Comparison of ENCODE assay signal across 21 cellular contexts in the genomic region with DNA sequence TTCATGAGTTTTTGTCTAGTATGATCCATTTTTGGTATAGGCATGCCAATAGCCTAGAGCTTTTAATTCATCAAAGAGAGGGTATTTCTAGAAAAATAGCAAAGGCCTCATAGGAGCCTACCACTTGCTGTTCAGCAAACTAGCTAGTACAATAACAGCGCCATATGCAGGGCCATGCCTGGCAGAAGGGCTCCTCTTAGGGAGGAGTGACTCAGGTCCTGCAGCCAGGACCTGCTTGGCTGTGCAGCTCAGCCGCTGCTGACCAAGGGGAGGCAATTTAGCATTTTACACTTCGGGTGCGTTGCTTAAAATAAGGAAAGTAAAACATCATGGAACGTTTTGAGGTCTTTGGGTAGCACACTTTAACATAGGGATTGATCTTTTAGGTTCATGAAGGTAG.
DNase-seq lines count a peak whose midpoint lies in the region; ATAC-seq, FAIRE-seq and TF ChIP-seq lines count a peak whose summit lies in the region.
"Had no signal": no experiment of that assay in that cellular context is flagged by ENCODE, and none has a peak within 500 bp of the region (broad histone marks: within the 10 kb centered on the region; RNA-seq: fewer than 3 reads in every experiment).

No MANE protein-coding gene starts in this region.

- no peak overlapping the region for H3K4me2 ChIP-seq in GM23338

- H3K27me3 ChIP-seq in GM23338 (ENCODE audit: insufficient read depth) (no peaks in the 10 kb centered on the region), small intestine (ENCODE audit: control insufficient read depth in 2 of 2, insufficient read depth in 2 of 2, low read length in 2 of 2) (no peaks in the 10 kb centered on the region)
- H3K27me3 ChIP-seq: BE2C, SJCRH30 had no signal

- peak; percentile 64 for DNase-seq in DMS 273 treated with DMSO at 0.1 percent for 48 hours (lab: John Stamatoyannopoulos, UW)
- DNase-seq in GM23338 (ENCODE audit: low spot score) = no peak
- DNase-seq in NCI-H524 (lab: John Stamatoyannopoulos, UW) = peak; percentile 51 to 85
- peak; percentile 86 for DNase-seq in cerebellum (ENCODE audit: low spot score)
- DNase-seq in small intestine = no peak
- no peak for DNase-seq in iPS-NIHi11 (ENCODE audit: low spot score)
- no peak for DNase-seq in globus pallidus (ENCODE audit: low spot score)
- no peak for DNase-seq in NCI-H1092 treated with DMSO at 0.1 percent for 48 hours (lab: John Stamatoyannopoulos, UW)
- DNase-seq: BE2C; DMS79 treated with DMSO at 0.1 percent for 48 hours; KBM-7; NCI-H1092; NCI-H187; NCI-H345; NK-92 treated with Interleukin-12 subunit alpha and Interleukin-12 subunit beta, amount 100 ng/mL, for 24 hours; SJCRH30; T-cell had no signal

- peaks cover 3% of the 10 kb centered on the region for H3K27me3 Mint-ChIP-seq in GM23338 (ENCODE audit: insufficient read depth, low read depth, poor library complexity)

- H3K36me3 ChIP-seq in GM23338 (ENCODE audit: insufficient read depth) = no peaks in the 10 kb centered on the region
- no peaks in the 10 kb centered on the region for H3K36me3 ChIP-seq in small intestine (ENCODE audit: control insufficient read depth in 2 of 2, insufficient read depth in 2 of 2, low read length in 2 of 2)
- H3K36me3 ChIP-seq: BE2C, HAP-1, SJCRH30 had no signal

- H3K4me1 Mint-ChIP-seq in GM23338 = peaks cover 73% of the 10 kb centered on the region
- H3K4me1 Mint-ChIP-seq: T-cell had no signal

- H3F3A ChIP-seq in GM23338 (replicated peaks; ENCODE audit: low read depth) = no peaks in the 10 kb centered on the region

- peaks cover 13% of the 10 kb centered on the region; the same call in 1 of the 2 replicates for H4K20me1 ChIP-seq in GM23338 (replicated peaks; ENCODE audit: insufficient read depth)

- no peaks in the 10 kb centered on the region for H3K9me3 ChIP-seq in small intestine (ENCODE audit: control insufficient read depth, low read depth)
- H3K9me3 ChIP-seq: BE2C, HAP-1, SJCRH30 had no signal

- TF ChIP-seq CTCF in GM23338 (conservative IDR thresholded peaks at IDR 0.05; ENCODE audit: low read depth in 2 of 2) = no peak

- H2AFZ ChIP-seq in GM23338 = no peak overlapping the region

- H3K79me2 ChIP-seq in GM23338 (replicated peaks; ENCODE audit: insufficient read depth) = peaks cover 100% of the 10 kb centered on the region

- 89 to 90% (median 89%) methylated on average over 5 of the region's 5 CpGs for WGBS in small intestine, 3 donors

- no peak overlapping the region for H3K4me3 ChIP-seq in GM23338
- no peak overlapping the region for H3K4me3 ChIP-seq in small intestine (ENCODE audit: low read depth in 1 of 2, low read length in 2 of 2)
- H3K4me3 ChIP-seq: GM12878, HAP-1, SJCRH30 had no signal

- no peak overlapping the region for H3K27ac Mint-ChIP-seq in GM23338
- H3K27ac Mint-ChIP-seq: T-cell had no signal

- no peaks in the 10 kb centered on the region for H3K9me3 Mint-ChIP-seq in GM23338
- H3K9me3 Mint-ChIP-seq: T-cell had no signal

- H3K36me3 Mint-ChIP-seq in GM23338 (ENCODE audit: low read depth) = no peaks in the 10 kb centered on the region
- H3K36me3 Mint-ChIP-seq: T-cell had no signal

- no peaks in the 10 kb centered on the region for H3K9me2 ChIP-seq in GM23338 (ENCODE audit: insufficient read depth)

- FAIRE-seq in small intestine (lab: Jason Lieb, UNC) = no peak
- FAIRE-seq: GM12878, HepG2 had no signal

- 0 out of 3 replicates have a peak, but pooled peaks have one; percentile 10 for ATAC-seq in GM23338
- ATAC-seq: GM12878, HepG2, T-cell had no signal

- H3K27ac ChIP-seq in GM23338 (ENCODE audit: low read depth) (no peak overlapping the region), small intestine (ENCODE audit: low read depth in 1 of 2, low read length in 1 of 2) (no peak overlapping the region)
- H3K27ac ChIP-seq: HL-60, SJCRH30 had no signal

- H3K4me3 Mint-ChIP-seq in GM23338 = no peak overlapping the region
- H3K4me3 Mint-ChIP-seq: T-cell had no signal

- H3K4me1 ChIP-seq in GM23338 (ENCODE audit: insufficient read depth) (peaks cover 62% of the 10 kb centered on the region), small intestine (ENCODE audit: control insufficient read depth in 2 of 2, insufficient read depth in 1 of 2, low read depth in 1 of 2, low read length in 1 of 2) (peaks cover 0 to 1% of the 10 kb centered on the region in 2 donors)
- H3K4me1 ChIP-seq: HAP-1 had no signal

TF ChIP-seq in GM23338, 12 proteins besides CTCF, POLR2A, EP300 and RAD21:
- TF ChIP-seq EZH2 (IDR thresholded peaks at IDR 0.05; ENCODE audit: low read depth, unreplicated experiment) (no peak), JUNB (IDR thresholded peaks at IDR 0.05; ENCODE audit: unreplicated experiment) (no peak), NANOG (IDR thresholded peaks at IDR 0.05; ENCODE audit: borderline replicate concordance) (no peak), STAT1 (IDR thresholded peaks at IDR 0.05; ENCODE audit: unreplicated experiment) (no peak), ZNF331 (CRISPR knock-in tag; IDR thresholded peaks at IDR 0.05; ENCODE audit: low read depth) (no peak), EZH2phosphoT487 (IDR thresholded peaks at IDR 0.05; ENCODE audit: unreplicated experiment) (no peak)
TF ChIP-seq in GM23338: peak in this region for 0.

Comparison
In these comparisons a context has a peak if more than half of its experiments do, and no peak if none do; other contexts are left out.
1. DNase-seq: peak in DMS 273 treated with DMSO at 0.1 percent for 48 hours (single experiment), NCI-H524 (2 of 2) and cerebellum (single experiment); none in GM23338 (single experiment), small intestine (single experiment), iPS-NIHi11 (single experiment), globus pallidus (single experiment) and NCI-H1092 treated with DMSO at 0.1 percent for 48 hours (single experiment).